Comparison of ENCODE assay signal across 7 cellular contexts in genomic region chr4:1171306-1172227, GRCh38.
DNase-seq lines count a peak whose midpoint lies in the region; ATAC-seq lines count a peak whose summit lies in the region.

No MANE protein-coding gene starts in this region.

- no peak overlapping the region for H3K27ac Mint-ChIP-seq in activated naive CD4-positive, alpha-beta T cell treated with anti-CD3 and anti-CD28 coated beads, Interleukin-2, amount 50 U/mL, for 24 hours

- no peaks in the 10 kb centered on the region for H3K36me3 Mint-ChIP-seq in activated naive CD4-positive, alpha-beta T cell treated with anti-CD3 and anti-CD28 coated beads, Interleukin-2, amount 50 U/mL, for 24 hours

- no peak for ATAC-seq in GM18868 (IDR thresholded peaks at IDR 0.05; ENCODE audit: unreplicated experiment)

- H3K27me3 ChIP-seq in iPS-20b (ENCODE audit: insufficient read depth, low read length) = peaks cover 84% of the 10 kb centered on the region

- H3K4me3 Mint-ChIP-seq in activated naive CD4-positive, alpha-beta T cell treated with anti-CD3 and anti-CD28 coated beads, Interleukin-2, amount 50 U/mL, for 24 hours = peak overlapping the region; percentile 75

- no peak overlapping the region for H3K9ac ChIP-seq in iPS-20b (ENCODE audit: low read depth, low read length)

- no peaks in the 10 kb centered on the region for H3K36me3 ChIP-seq in iPS-20b (ENCODE audit: insufficient read depth, low read depth, low read length)

- no peaks in the 10 kb centered on the region for H3K4me1 ChIP-seq in iPS-20b (ENCODE audit: insufficient read depth, low read length)

- H3K4me1 Mint-ChIP-seq in activated naive CD4-positive, alpha-beta T cell treated with anti-CD3 and anti-CD28 coated beads, Interleukin-2, amount 50 U/mL, for 24 hours = peaks cover 26% of the 10 kb centered on the region

- H3K27me3 Mint-ChIP-seq in activated naive CD4-positive, alpha-beta T cell treated with anti-CD3 and anti-CD28 coated beads, Interleukin-2, amount 50 U/mL, for 24 hours = peaks cover 2% of the 10 kb centered on the region

- no peaks in the 10 kb centered on the region for H3K9me3 ChIP-seq in iPS-20b (ENCODE audit: insufficient read depth, low read depth, low read length)

- peak overlapping the region; percentile 47; the same call in 1 of the 2 replicates for H3K4me3 ChIP-seq in iPS-20b (ENCODE audit: low read length)

- H3K9me3 Mint-ChIP-seq in activated naive CD4-positive, alpha-beta T cell treated with anti-CD3 and anti-CD28 coated beads, Interleukin-2, amount 50 U/mL, for 24 hours = no peaks in the 10 kb centered on the region

- no peak overlapping the region for H3K27ac ChIP-seq in iPS-20b (ENCODE audit: low read length)

- peak; percentile 30 for DNase-seq in T follicular helper cell (ENCODE audit: low read depth)
- peak; percentile 39 for DNase-seq in stimulated activated CD4-positive, alpha-beta T cell treated with anti-CD3 and anti-CD28 coated beads, Interleukin-2, amount 100 ng/mL, for 4 hours (ENCODE audit: low read depth)
- DNase-seq in cortex of kidney (lab: John Stamatoyannopoulos, UW) = no peak
- DNase-seq in DMS79 treated with DMSO at 0.1 percent for 48 hours (lab: John Stamatoyannopoulos, UW) = no peak

Comparison
In these comparisons a context has a peak if more than half of its experiments do, and no peak if none do; other contexts are left out.
1. DNase-seq: peak in T follicular helper cell (single experiment) and stimulated activated CD4-positive, alpha-beta T cell treated with anti-CD3 and anti-CD28 coated beads, Interleukin-2, amount 100 ng/mL, for 4 hours (single experiment); none in cortex of kidney (single experiment) and DMS79 treated with DMSO at 0.1 percent for 48 hours (single experiment).